33 cellular contexts compared by ENCODE assay signal in genomic region chr11:44298862-44299261, GRCh38. TPM values are rescaled to one million over a fixed set of nuclear protein-coding genes. Genes with fewer than 3 reads are reported as not detected.
"Had no signal": no experiment of that assay in that cellular context is flagged by ENCODE, and none has a peak within 500 bp of the region (broad histone marks: within the 10 kb centered on the region; RNA-seq: fewer than 3 reads in every experiment).

No MANE protein-coding gene starts in this region.

- DNase-seq: activated CD4-positive, alpha-beta memory T cell treated with anti-CD3 and anti-CD28 coated beads, Interleukin-2, amount 10 ng/mL, durations not matched to agents 7 days and 5 days; activated CD4-positive, alpha-beta T cell treated with anti-CD3 and anti-CD28 coated beads for 1 hour; activated CD4-positive, alpha-beta T cell treated with anti-CD3 and anti-CD28 coated beads for 4 hours; activated CD4-positive, alpha-beta T cell treated with anti-CD3 and anti-CD28 coated beads, Interleukin-2, amount 10 ng/mL, durations not matched to agents 7 days and 5 days; activated CD4-positive, alpha-beta T cell treated with anti-CD3 and anti-CD28 coated beads, Interleukin-2, amount 50 U/mL, for 4 hours; activated CD4-positive, CD25-positive, alpha-beta regulatory T cell; activated CD8-positive, alpha-beta memory T cell treated with anti-CD3 and anti-CD28 coated beads, Interleukin-2, amount 50 U/mL, for 48 hours; activated gamma-delta T cell; activated naive CD4-positive, alpha-beta T cell; activated naive CD8-positive, alpha-beta T cell treated with anti-CD3 and anti-CD28 coated beads for 36 hours; activated naive CD8-positive, alpha-beta T cell treated with anti-CD3 and anti-CD28 coated beads, Interleukin-2, amount 50 U/mL, for 24 hours; activated T-cell treated with anti-CD3 and anti-CD28 coated beads for 4 hours; activated T-cell treated with anti-CD3 and anti-CD28 coated beads, Interleukin-2, amount 50 U/mL, for 24 hours; activated T-cell treated with anti-CD3 and anti-CD28 coated beads, Interleukin-2, amount 50 U/mL, for 72 hours; adrenal gland; amygdala; aorta; body of pancreas; caudate nucleus; colonic mucosa; dorsolateral prefrontal cortex; effector memory CD4-positive, alpha-beta T cell; erythroblast; foreskin keratinocyte; gastrocnemius medialis; glutamatergic neuron; heart left ventricle; T-helper 1 cell; T-helper 17 cell had no signal

- H3K4me3 Mint-ChIP-seq: activated CD4-positive, alpha-beta memory T cell treated with anti-CD3 and anti-CD28 coated beads, Interleukin-2, amount 10 ng/mL, durations not matched to agents 7 days and 5 days; activated CD4-positive, alpha-beta T cell treated with anti-CD3 and anti-CD28 coated beads, Interleukin-2, amount 10 ng/mL, durations not matched to agents 7 days and 5 days; activated naive CD4-positive, alpha-beta T cell treated with anti-CD3 and anti-CD28 coated beads, Interleukin-2, amount 50 U/mL, for 24 hours; activated naive CD8-positive, alpha-beta T cell treated with anti-CD3 and anti-CD28 coated beads for 36 hours; activated naive CD8-positive, alpha-beta T cell treated with anti-CD3 and anti-CD28 coated beads, Interleukin-2, amount 50 U/mL, for 24 hours; activated T-cell treated with anti-CD3 and anti-CD28 coated beads, Interleukin-2, amount 50 U/mL, for 24 hours; activated T-cell treated with anti-CD3 and anti-CD28 coated beads, Interleukin-2, amount 50 U/mL, for 72 hours; dendritic cell treated with granulocyte-macrophage colony-stimulating factor and Interleukin-4, amounts not matched to agents 40 ng/mL and 50 ng/mL, for 4 days; T-helper 17 cell had no signal

- ATAC-seq: activated naive CD8-positive, alpha-beta T cell treated with anti-CD3 and anti-CD28 coated beads, Interleukin-2, amount 50 U/mL, for 24 hours; activated T-cell treated with anti-CD3 and anti-CD28 coated beads, Interleukin-2, amount 50 U/mL, for 72 hours; body of pancreas; foreskin keratinocyte; gastrocnemius medialis; heart left ventricle; T-helper 17 cell had no signal

- H3K27ac Mint-ChIP-seq: activated CD4-positive, alpha-beta memory T cell treated with anti-CD3 and anti-CD28 coated beads, Interleukin-2, amount 10 ng/mL, durations not matched to agents 7 days and 5 days; activated CD4-positive, alpha-beta T cell treated with anti-CD3 and anti-CD28 coated beads, Interleukin-2, amount 10 ng/mL, durations not matched to agents 7 days and 5 days; activated naive CD4-positive, alpha-beta T cell treated with anti-CD3 and anti-CD28 coated beads, Interleukin-2, amount 50 U/mL, for 24 hours; activated naive CD8-positive, alpha-beta T cell treated with anti-CD3 and anti-CD28 coated beads for 36 hours; activated naive CD8-positive, alpha-beta T cell treated with anti-CD3 and anti-CD28 coated beads, Interleukin-2, amount 50 U/mL, for 24 hours; activated T-cell treated with anti-CD3 and anti-CD28 coated beads, Interleukin-2, amount 50 U/mL, for 24 hours; activated T-cell treated with anti-CD3 and anti-CD28 coated beads, Interleukin-2, amount 50 U/mL, for 72 hours; dendritic cell treated with granulocyte-macrophage colony-stimulating factor and Interleukin-4, amounts not matched to agents 40 ng/mL and 50 ng/mL, for 4 days; T-helper 17 cell had no signal

- H3K27ac ChIP-seq: adrenal gland, body of pancreas, colonic mucosa, dorsolateral prefrontal cortex, esophagus muscularis mucosa, foreskin keratinocyte, gastrocnemius medialis, heart left ventricle had no signal

- H3K4me1 ChIP-seq: colonic mucosa, foreskin keratinocyte, gastrocnemius medialis had no signal

- H3K9me3 Mint-ChIP-seq: activated CD4-positive, alpha-beta memory T cell treated with anti-CD3 and anti-CD28 coated beads, Interleukin-2, amount 10 ng/mL, durations not matched to agents 7 days and 5 days; activated CD4-positive, alpha-beta T cell treated with anti-CD3 and anti-CD28 coated beads, Interleukin-2, amount 10 ng/mL, durations not matched to agents 7 days and 5 days; activated naive CD4-positive, alpha-beta T cell treated with anti-CD3 and anti-CD28 coated beads, Interleukin-2, amount 50 U/mL, for 24 hours; activated naive CD8-positive, alpha-beta T cell treated with anti-CD3 and anti-CD28 coated beads for 36 hours; activated naive CD8-positive, alpha-beta T cell treated with anti-CD3 and anti-CD28 coated beads, Interleukin-2, amount 50 U/mL, for 24 hours; activated T-cell treated with anti-CD3 and anti-CD28 coated beads, Interleukin-2, amount 50 U/mL, for 24 hours; activated T-cell treated with anti-CD3 and anti-CD28 coated beads, Interleukin-2, amount 50 U/mL, for 72 hours; dendritic cell treated with granulocyte-macrophage colony-stimulating factor and Interleukin-4, amounts not matched to agents 40 ng/mL and 50 ng/mL, for 4 days had no signal

- H3K4me1 Mint-ChIP-seq: activated CD4-positive, alpha-beta T cell treated with anti-CD3 and anti-CD28 coated beads, Interleukin-2, amount 10 ng/mL, durations not matched to agents 7 days and 5 days had no signal

- H3K4me3 ChIP-seq: adrenal gland, body of pancreas, colonic mucosa, dorsolateral prefrontal cortex, esophagus muscularis mucosa, gastrocnemius medialis, heart left ventricle had no signal

- H3K36me3 ChIP-seq: adrenal gland, colonic mucosa, esophagus muscularis mucosa, gastrocnemius medialis, heart left ventricle had no signal

- H3K36me3 Mint-ChIP-seq: activated naive CD4-positive, alpha-beta T cell treated with anti-CD3 and anti-CD28 coated beads, Interleukin-2, amount 50 U/mL, for 24 hours; activated naive CD8-positive, alpha-beta T cell treated with anti-CD3 and anti-CD28 coated beads for 36 hours had no signal

- H3K9me3 ChIP-seq: adrenal gland, body of pancreas, colonic mucosa, esophagus muscularis mucosa, gastrocnemius medialis, heart left ventricle had no signal

RNA-seq across cellular contexts. Expression of gene ALX4, which starts 11.1 kb away (rescaled TPM):
- total RNA-seq: activated CD4-positive, alpha-beta memory T cell treated with anti-CD3 and anti-CD28 coated beads, Interleukin-2, amount 10 ng/mL, durations not matched to agents 7 days and 5 days; activated CD4-positive, alpha-beta T cell treated with anti-CD3 and anti-CD28 coated beads, Interleukin-2, amount 10 ng/mL, durations not matched to agents 7 days and 5 days; activated naive CD8-positive, alpha-beta T cell treated with anti-CD3 and anti-CD28 coated beads for 36 hours; activated T-cell treated with anti-CD3 and anti-CD28 coated beads, Interleukin-2, amount 50 U/mL, for 72 hours; adrenal gland; body of pancreas; chondrocyte; colonic mucosa; foreskin keratinocyte; T-helper 17 cell had no signal
- polyA plus RNA-seq: foreskin keratinocyte had no signal
